ENCODE assay signal across 12 cellular contexts in the genomic region with DNA sequence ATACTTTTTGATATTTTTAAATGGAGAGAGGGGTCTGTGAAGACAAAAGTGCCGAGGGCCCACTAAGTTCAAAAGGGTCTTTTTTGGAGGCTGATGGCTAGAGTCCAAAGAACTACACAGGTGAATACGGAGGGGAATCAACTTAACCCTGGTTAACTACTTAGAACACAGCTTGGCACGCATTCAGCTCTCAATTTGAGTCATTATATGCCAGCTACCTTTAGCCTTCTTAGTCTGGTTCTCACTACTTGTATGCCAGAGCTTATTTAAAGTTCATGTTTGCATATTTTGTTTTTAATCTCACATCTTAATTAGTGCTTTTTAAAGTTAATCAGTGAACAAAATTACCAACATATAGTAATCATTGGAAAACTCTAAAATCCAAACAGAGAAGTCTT.
DNase-seq lines count a peak whose midpoint lies in the region; ATAC-seq, FAIRE-seq and TF ChIP-seq lines count a peak whose summit lies in the region.
"Had no signal": no experiment of that assay in that cellular context is flagged by ENCODE, and none has a peak within 500 bp of the region (broad histone marks: within the 10 kb centered on the region; RNA-seq: fewer than 3 reads in every experiment).

No MANE protein-coding gene starts in this region.

- TF ChIP-seq CTCF in heart right ventricle (IDR thresholded peaks at IDR 0.05), result no peak
- no peak for TF ChIP-seq CTCF in D721Med (IDR thresholded peaks at IDR 0.05; ENCODE audit: insufficient read depth, missing control alignments)

- no peaks in the 10 kb centered on the region for H3K79me1 ChIP-seq in neuronal stem cell (ENCODE audit: low read depth, low read length)

- H3K27ac ChIP-seq in neuronal stem cell (replicated peaks; ENCODE audit: low read length) (no peak overlapping the region), heart right ventricle (no peak overlapping the region)
- H3K27ac ChIP-seq: Peyer's patch, tibial artery had no signal

- peak; percentile 80 for ATAC-seq in GM21786 (IDR thresholded peaks at IDR 0.05; ENCODE audit: unreplicated experiment)
- peak; percentile 57 for ATAC-seq in HG03460 (IDR thresholded peaks at IDR 0.05; ENCODE audit: unreplicated experiment)
- peak; percentile 82 for ATAC-seq in stimulated activated effector memory CD8-positive, alpha-beta T cell treated with anti-CD3 and anti-CD28 coated beads, Interleukin-12 subunit alpha, Interleukin-12 subunit beta, amount 100 ng/mL, for 72 hours
- no peak for ATAC-seq in heart right ventricle
- ATAC-seq: sciatic nerve had no signal

- H3K36me3 Mint-ChIP-seq in stimulated activated effector memory CD8-positive, alpha-beta T cell treated with anti-CD3 and anti-CD28 coated beads, Interleukin-12 subunit alpha, Interleukin-12 subunit beta, amount 100 ng/mL, for 72 hours, result no peaks in the 10 kb centered on the region

- H3K4ac ChIP-seq in neuronal stem cell (ENCODE audit: low read length), result no peak overlapping the region

- H3K36me3 ChIP-seq in neuronal stem cell (replicated peaks in 1 of 2; ENCODE audit: control insufficient read depth in 2 of 2, insufficient read depth in 2 of 2, low read length in 2 of 2), result no peaks in the 10 kb centered on the region
- no peaks in the 10 kb centered on the region for H3K36me3 ChIP-seq in heart right ventricle
- H3K36me3 ChIP-seq: Peyer's patch, tibial artery had no signal

- peak; percentile 5 for DNase-seq in activated CD4-positive, alpha-beta T cell treated with anti-CD3 and anti-CD28 coated beads for 48 hours
- no peak for DNase-seq in activated CD4-positive, alpha-beta T cell treated with anti-CD3 and anti-CD28 coated beads, Interleukin-2, amount 50 U/mL, for 1 hour
- no peak for DNase-seq in stimulated activated effector memory CD8-positive, alpha-beta T cell treated with anti-CD3 and anti-CD28 coated beads, Interleukin-12 subunit alpha, Interleukin-12 subunit beta, amount 100 ng/mL, for 72 hours (ENCODE audit: low spot score in 2 of 2)
- no peak for DNase-seq in neuronal stem cell (ENCODE audit: low spot score)
- DNase-seq in heart right ventricle, result no peak
- DNase-seq in D721Med (ENCODE audit: insufficient read length, low spot score), result no peak
- DNase-seq: NCI-H2107, tibial artery had no signal

- H3K4me1 ChIP-seq in neuronal stem cell (ENCODE audit: control insufficient read depth in 2 of 2, insufficient read depth in 1 of 2, low read depth in 1 of 2, low read length in 2 of 2) (no peaks in the 10 kb centered on the region), heart right ventricle (no peaks in the 10 kb centered on the region)
- H3K4me1 ChIP-seq: Peyer's patch, tibial artery had no signal

- H4K91ac ChIP-seq in neuronal stem cell (ENCODE audit: low read depth, low read length, poor library complexity), result no peak overlapping the region

- H2AK5ac ChIP-seq in neuronal stem cell (ENCODE audit: low read depth, low read length), result no peak overlapping the region

- no peak overlapping the region for H2BK12ac ChIP-seq in neuronal stem cell (ENCODE audit: low read length)

- WGBS in neuronal stem cell (ENCODE audit: extremely low coverage in 2 of 2, insufficient read length in 2 of 2, insufficient replicate concordance in 1 of 2), 2 donors, result no CpG with 5 or more reads among the region's 3 CpGs
- WGBS in heart right ventricle, 2 donors, result 69 to 73% methylated on average over 3 of the region's 3 CpGs

- H3K4me3 ChIP-seq in neuronal stem cell (ENCODE audit: low read length in 2 of 2) (no peak overlapping the region), heart right ventricle (no peak overlapping the region)
- H3K4me3 ChIP-seq: Peyer's patch, tibial artery had no signal

- no peak overlapping the region for H2BK5ac ChIP-seq in neuronal stem cell (ENCODE audit: low read length)

- no peak for FAIRE-seq in D721Med (lab: Jason Lieb, UNC)

- H3K9ac ChIP-seq in neuronal stem cell (ENCODE audit: low read depth, low read length, poor library complexity), result no peak overlapping the region

- H3K27ac Mint-ChIP-seq in stimulated activated effector memory CD8-positive, alpha-beta T cell treated with anti-CD3 and anti-CD28 coated beads, Interleukin-12 subunit alpha, Interleukin-12 subunit beta, amount 100 ng/mL, for 72 hours, result no peak overlapping the region

- no peaks in the 10 kb centered on the region for H3K9me3 Mint-ChIP-seq in stimulated activated effector memory CD8-positive, alpha-beta T cell treated with anti-CD3 and anti-CD28 coated beads, Interleukin-12 subunit alpha, Interleukin-12 subunit beta, amount 100 ng/mL, for 72 hours

- no peak overlapping the region for H3K4me2 ChIP-seq in neuronal stem cell (ENCODE audit: insufficient read depth, low read length, poor library complexity, severe bottlenecking)

- H2BK120ac ChIP-seq in neuronal stem cell (ENCODE audit: low read depth, low read length), result no peak overlapping the region

- peaks cover 0 to 3% (median 0%) of the 10 kb centered on the region in 3 experiments for H3K27me3 ChIP-seq in neuronal stem cell (ENCODE audit: control insufficient read depth in 3 of 3, insufficient read depth in 3 of 3, low read depth in 1 of 3, low read length in 3 of 3)
- H3K27me3 ChIP-seq in heart right ventricle, result peaks cover 0 to 12% (median 0%) of the 10 kb centered on the region in 7 donors
- H3K27me3 ChIP-seq: Peyer's patch, tibial artery had no signal

- intact Hi-C loops in heart right ventricle (cut with DNase I), result loop anchor here (2.0 to 10.0 kb wide), 9 partner anchors 256 to 898 kb away; a partner anchor contains a TSS

- H4K8ac ChIP-seq in neuronal stem cell (ENCODE audit: low read depth, low read length), result no peak overlapping the region

- H3K4me1 Mint-ChIP-seq in stimulated activated effector memory CD8-positive, alpha-beta T cell treated with anti-CD3 and anti-CD28 coated beads, Interleukin-12 subunit alpha, Interleukin-12 subunit beta, amount 100 ng/mL, for 72 hours, result no peaks in the 10 kb centered on the region

- H2AFZ ChIP-seq in neuronal stem cell (ENCODE audit: low read length), result no peak overlapping the region

- H3K9me3 ChIP-seq in neuronal stem cell (replicated peaks in 1 of 2; ENCODE audit: control insufficient read depth in 2 of 2, insufficient read depth in 1 of 2, low read depth in 1 of 2, low read length in 2 of 2), result no peaks in the 10 kb centered on the region
- H3K9me3 ChIP-seq in heart right ventricle, result no peaks in the 10 kb centered on the region
- H3K9me3 ChIP-seq: Peyer's patch, tibial artery had no signal

- no peak overlapping the region for H2BK15ac ChIP-seq in neuronal stem cell (ENCODE audit: low read length)

- H3K23ac ChIP-seq in neuronal stem cell (ENCODE audit: low read depth, low read length, poor library complexity), result no peak overlapping the region

- H3K18ac ChIP-seq in neuronal stem cell (ENCODE audit: low read length), result no peak overlapping the region

- H3K4me3 Mint-ChIP-seq in stimulated activated effector memory CD8-positive, alpha-beta T cell treated with anti-CD3 and anti-CD28 coated beads, Interleukin-12 subunit alpha, Interleukin-12 subunit beta, amount 100 ng/mL, for 72 hours, result no peak overlapping the region

- H3K14ac ChIP-seq in neuronal stem cell (ENCODE audit: low read length), result no peak overlapping the region

Comparison
In these comparisons a context has a peak if more than half of its experiments do, and no peak if none do; other contexts are left out.
1. ATAC-seq: peak in GM21786 (single experiment), HG03460 (single experiment) and stimulated activated effector memory CD8-positive, alpha-beta T cell treated with anti-CD3 and anti-CD28 coated beads, Interleukin-12 subunit alpha, Interleukin-12 subunit beta, amount 100 ng/mL, for 72 hours (single experiment); none in heart right ventricle (0 of 8).